27 cellular contexts compared by ENCODE assay signal in genomic region chr7:42906181-42906580, GRCh38.
"Had no signal": no experiment of that assay in that cellular context is flagged by ENCODE, and none has a peak within 500 bp of the region (broad histone marks: within the 10 kb centered on the region; RNA-seq: fewer than 3 reads in every experiment).

No MANE protein-coding gene starts in this region.

- H3K4me3 ChIP-seq: stomach, suprapubic skin, testis, thoracic aorta, thyroid gland, tibial artery, tibial nerve, transverse colon, upper lobe of left lung, upper lobe of right lung, uterus, vagina had no signal

- H3K4me1 ChIP-seq: uterus had no signal

- H3K27ac Mint-ChIP-seq: stimulated activated memory B cell treated with anti-CD40 and anti-IgM and Interleukin-4, amounts not matched to agents 10 μg/mL and 1 μg/mL and 100 μg/mL, for 72 hours; stimulated activated naive B cell treated with anti-CD40 and anti-IgM and Interleukin-4, amounts not matched to agents 10 μg/mL and 1 μg/mL and 100 μg/mL, for 72 hours; stimulated activated naive CD8-positive, alpha-beta T cell treated with anti-CD3 and anti-CD28 coated beads, Interleukin-15, Interleukin-2, amounts not matched to agents 100 ng/mL and 50 ng/mL, for 24 hours; type B pancreatic cell had no signal

- DNase-seq: stimulated activated CD4-positive, alpha-beta T cell treated with anti-CD3 and anti-CD28 coated beads, Interleukin-2, amount 100 ng/mL, for 48 hours; stimulated activated CD4-positive, alpha-beta T cell treated with anti-CD3 and anti-CD28 coated beads, Interleukin-4, amount 100 ng/mL, for 1 hour; stimulated activated CD4-positive, alpha-beta T cell treated with anti-CD3 and anti-CD28 coated beads, Interleukin-4, amount 100 ng/mL, for 24 hours; stimulated activated CD4-positive, alpha-beta T cell treated with anti-CD3 and anti-CD28 coated beads, Interleukin-4, amount 100 ng/mL, for 4 hours; stimulated activated CD8-positive, alpha-beta memory T cell treated with anti-CD3 and anti-CD28 coated beads, Interleukin-4, amount 100 ng/mL, for 48 hours; stimulated activated naive B cell treated with anti-CD40 and anti-IgM and Interleukin-4, amounts not matched to agents 10 μg/mL and 1 μg/mL and 100 μg/mL, for 72 hours; stimulated activated naive CD4-positive, alpha-beta T cell; stimulated activated naive CD4-positive, alpha-beta T cell treated with Interleukin-2 at 50 U/mL for 16 hours; stimulated activated naive CD8-positive, alpha-beta T cell treated with anti-CD3 and anti-CD28 coated beads, Interleukin-15, amount 100 ng/mL, for 72 hours; stimulated activated naive CD8-positive, alpha-beta T cell treated with anti-CD3 and anti-CD28 coated beads, Interleukin-15, Interleukin-2, amounts not matched to agents 100 U/mL and 50 U/mL, for 24 hours; stomach; substantia nigra; testis; thyroid gland; tibial artery; transverse colon; trophoblast cell; upper lobe of left lung; upper lobe of right lung; uterus had no signal

- H3K36me3 Mint-ChIP-seq: type B pancreatic cell had no signal

- H3K9me3 ChIP-seq: stomach, suprapubic skin, testis, thoracic aorta, thyroid gland, tibial artery, tibial nerve, transverse colon, upper lobe of left lung, upper lobe of right lung, uterus, vagina had no signal

- H3K27me3 ChIP-seq: stomach, suprapubic skin, testis, thyroid gland, tibial artery, tibial nerve, transverse colon, upper lobe of left lung, upper lobe of right lung, uterus, vagina had no signal

- H3K27ac ChIP-seq: stomach, suprapubic skin, testis, thoracic aorta, thyroid gland, tibial artery, tibial nerve, transverse colon, upper lobe of right lung, uterus, vagina had no signal

- ATAC-seq: stimulated activated memory B cell treated with anti-CD40 and anti-IgM and Interleukin-4, amounts not matched to agents 10 μg/mL and 1 μg/mL and 100 μg/mL, for 72 hours; stimulated activated naive B cell treated with anti-CD40 and anti-IgM and Interleukin-4, amounts not matched to agents 10 μg/mL and 1 μg/mL and 100 μg/mL, for 72 hours; stimulated activated naive CD8-positive, alpha-beta T cell treated with anti-CD3 and anti-CD28 coated beads, Interleukin-15, amount 100 ng/mL, for 72 hours; stimulated activated naive CD8-positive, alpha-beta T cell treated with anti-CD3 and anti-CD28 coated beads, Interleukin-15, Interleukin-2, amounts not matched to agents 100 U/mL and 50 U/mL, for 24 hours; upper lobe of right lung had no signal

- H3K27me3 Mint-ChIP-seq: stimulated activated memory B cell treated with anti-CD40 and anti-IgM and Interleukin-4, amounts not matched to agents 10 μg/mL and 1 μg/mL and 100 μg/mL, for 72 hours; stimulated activated naive B cell treated with anti-CD40 and anti-IgM and Interleukin-4, amounts not matched to agents 10 μg/mL and 1 μg/mL and 100 μg/mL, for 72 hours; stimulated activated naive CD8-positive, alpha-beta T cell treated with anti-CD3 and anti-CD28 coated beads, Interleukin-15, amount 100 ng/mL, for 72 hours; stimulated activated naive CD8-positive, alpha-beta T cell treated with anti-CD3 and anti-CD28 coated beads, Interleukin-15, Interleukin-2, amounts not matched to agents 100 ng/mL and 50 ng/mL, for 24 hours; type B pancreatic cell had no signal

- H3K4me3 Mint-ChIP-seq: stimulated activated memory B cell treated with anti-CD40 and anti-IgM and Interleukin-4, amounts not matched to agents 10 μg/mL and 1 μg/mL and 100 μg/mL, for 72 hours; stimulated activated naive B cell treated with anti-CD40 and anti-IgM and Interleukin-4, amounts not matched to agents 10 μg/mL and 1 μg/mL and 100 μg/mL, for 72 hours; stimulated activated naive CD8-positive, alpha-beta T cell treated with anti-CD3 and anti-CD28 coated beads, Interleukin-15, amount 100 ng/mL, for 72 hours; stimulated activated naive CD8-positive, alpha-beta T cell treated with anti-CD3 and anti-CD28 coated beads, Interleukin-15, Interleukin-2, amounts not matched to agents 100 ng/mL and 50 ng/mL, for 24 hours; type B pancreatic cell had no signal

- H3K36me3 ChIP-seq: suprapubic skin, thoracic aorta, thyroid gland, tibial artery, tibial nerve, transverse colon, upper lobe of left lung, upper lobe of right lung, uterus, vagina had no signal

- H3K9me3 Mint-ChIP-seq: stimulated activated memory B cell treated with anti-CD40 and anti-IgM and Interleukin-4, amounts not matched to agents 10 μg/mL and 1 μg/mL and 100 μg/mL, for 72 hours; stimulated activated naive B cell treated with anti-CD40 and anti-IgM and Interleukin-4, amounts not matched to agents 10 μg/mL and 1 μg/mL and 100 μg/mL, for 72 hours; stimulated activated naive CD8-positive, alpha-beta T cell treated with anti-CD3 and anti-CD28 coated beads, Interleukin-15, amount 100 ng/mL, for 72 hours; stimulated activated naive CD8-positive, alpha-beta T cell treated with anti-CD3 and anti-CD28 coated beads, Interleukin-15, Interleukin-2, amounts not matched to agents 100 ng/mL and 50 ng/mL, for 24 hours; type B pancreatic cell had no signal
